1 cellular context compared by ENCODE assay signal in the genomic region with DNA sequence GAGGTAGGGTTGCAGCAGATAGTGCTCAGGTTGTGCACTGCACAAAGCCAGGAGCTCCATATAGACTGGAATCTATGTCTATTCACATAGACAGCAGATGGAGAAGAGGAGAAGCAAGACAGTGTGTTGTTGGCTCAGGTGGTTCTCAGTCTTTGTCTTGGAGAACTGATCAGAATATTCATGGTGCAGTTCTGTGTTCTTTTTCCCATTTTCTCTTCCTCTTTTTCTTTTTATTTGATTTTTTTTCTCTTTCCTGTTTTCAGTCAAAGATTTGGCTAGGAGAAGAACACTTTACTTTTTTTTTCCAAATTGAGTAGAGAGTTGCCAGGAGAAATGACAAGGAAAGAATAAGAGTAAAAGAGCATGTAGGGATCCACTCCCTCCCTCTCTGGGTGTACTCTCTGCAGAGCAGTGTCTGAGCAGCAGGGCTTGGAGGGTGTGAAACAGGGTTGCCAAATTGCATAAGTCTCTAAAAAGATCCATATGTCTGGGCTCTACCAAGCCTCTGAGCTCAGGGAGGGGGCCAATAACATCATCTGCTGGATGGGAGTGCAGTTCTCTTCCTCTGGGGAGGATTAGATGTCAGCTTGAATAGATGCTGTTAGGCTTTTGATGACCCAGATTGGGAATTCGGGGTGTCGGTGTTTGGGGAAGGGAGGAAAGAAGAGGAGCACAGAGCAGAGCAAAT.
TF ChIP-seq lines count a peak whose summit lies in the region.

No MANE protein-coding gene starts in this region.

TF ChIP-seq in endothelial cell of umbilical vein, 7 proteins besides CTCF, POLR2A, EP300 and RAD21 (continued from another document):
- no peak for TF ChIP-seq EZH2 (IDR thresholded peaks at IDR 0.05; ENCODE audit: borderline replicate concordance, low read depth, low read length, severe bottlenecking)
- TF ChIP-seq MYC (IDR thresholded peaks at IDR 0.05; ENCODE audit: low read depth, low read length) = no peak
- TF ChIP-seq POLR2AphosphoS5 (IDR thresholded peaks at IDR 0.05; ENCODE audit: insufficient read depth, low read depth, low read length) = no peak
- TF ChIP-seq JUN (IDR thresholded peaks at IDR 0.05; ENCODE audit: borderline replicate concordance, insufficient read depth, insufficient read length, low read depth) = no peak
- TF ChIP-seq FOS (IDR thresholded peaks at IDR 0.05; ENCODE audit: borderline replicate concordance, insufficient read depth, low read length) = no peak
- TF ChIP-seq, protein P1, sequence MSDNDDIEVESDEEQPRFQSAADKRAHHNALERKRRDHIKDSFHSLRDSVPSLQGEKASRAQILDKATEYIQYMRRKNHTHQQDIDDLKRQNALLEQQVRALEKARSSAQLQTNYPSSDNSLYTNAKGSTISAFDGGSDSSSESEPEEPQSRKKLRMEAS (IDR thresholded peaks at IDR 0.05; ENCODE audit: insufficient read depth, insufficient read length) = no peak
TF ChIP-seq in endothelial cell of umbilical vein: peak in this region for 0.
